Comparison of ENCODE assay signal across 23 cellular contexts in the genomic region with DNA sequence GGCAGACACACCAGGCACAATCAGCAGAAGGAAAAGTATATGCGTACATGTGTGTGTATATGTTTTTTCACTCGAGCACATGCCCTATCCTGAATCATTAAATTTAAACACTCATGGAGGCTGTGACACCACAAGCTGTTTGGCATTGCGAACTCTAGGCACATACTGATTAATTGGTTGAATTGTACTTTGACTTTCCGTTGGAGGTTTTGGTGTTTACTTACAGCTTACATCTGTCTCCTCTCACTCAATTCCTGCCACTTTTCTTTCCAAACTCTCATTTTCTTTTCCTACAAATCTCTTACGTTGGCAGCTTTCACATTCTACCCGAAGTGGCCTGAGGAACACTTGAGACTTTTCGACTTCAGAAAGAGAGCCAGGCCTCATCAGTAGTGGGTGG.
"Had no signal": no experiment of that assay in that cellular context is flagged by ENCODE, and none has a peak within 500 bp of the region (broad histone marks: within the 10 kb centered on the region; RNA-seq: fewer than 3 reads in every experiment).

No MANE protein-coding gene starts in this region.

- H3K27me3 ChIP-seq: colonic mucosa, esophagus muscularis mucosa, foreskin keratinocyte, gastroesophageal sphincter, heart left ventricle, hepatocyte, left lung had no signal

- H3K4me3 ChIP-seq: colonic mucosa, esophagus muscularis mucosa, gastroesophageal sphincter, heart left ventricle, hepatocyte, left lung, lower lobe of right lung, mucosa of descending colon had no signal

- DNase-seq: colonic mucosa; cortex of kidney; effector CD8-positive, alpha-beta T cell; effector memory CD8-positive, alpha-beta T cell; foreskin keratinocyte; heart left ventricle; hypothalamus; immature natural killer cell; islet precursor cell; kidney; kidney glomerular epithelial cell; left colon; left lung; left ventricle myocardium superior; lower lobe of right lung; mesenchymal stem cell; mucosa of descending colon; naive B cell had no signal

- H3K9me3 ChIP-seq: colonic mucosa, esophagus muscularis mucosa, gastroesophageal sphincter, lower lobe of right lung, mucosa of descending colon had no signal

- H3K27ac Mint-ChIP-seq: dendritic cell treated with granulocyte-macrophage colony-stimulating factor and Interleukin-4, amounts not matched to agents 40 ng/mL and 50 ng/mL, for 4 days; effector memory CD8-positive, alpha-beta T cell; immature natural killer cell; mesothelial cell of epicardium; naive B cell had no signal

- H3K4me3 Mint-ChIP-seq: dendritic cell treated with granulocyte-macrophage colony-stimulating factor and Interleukin-4, amounts not matched to agents 40 ng/mL and 50 ng/mL, for 4 days; effector memory CD8-positive, alpha-beta T cell; mesothelial cell of epicardium; naive B cell had no signal

- H3K36me3 Mint-ChIP-seq: immature natural killer cell, mesothelial cell of epicardium, naive B cell had no signal

- ATAC-seq: effector memory CD8-positive, alpha-beta T cell; foreskin keratinocyte; gastroesophageal sphincter; heart left ventricle; left colon; left lung; left ventricle myocardium superior; lower lobe of right lung; mucosa of descending colon had no signal

- H3K27ac ChIP-seq: colonic mucosa, esophagus muscularis mucosa, foreskin keratinocyte, gastroesophageal sphincter, heart left ventricle, hepatocyte, left lung, lower lobe of right lung had no signal

- H3K36me3 ChIP-seq: colonic mucosa, esophagus muscularis mucosa, gastroesophageal sphincter, heart left ventricle, left lung, lower lobe of right lung had no signal

- H3K4me1 ChIP-seq: colonic mucosa, esophagus muscularis mucosa, foreskin keratinocyte, gastroesophageal sphincter, heart left ventricle, left lung, lower lobe of right lung had no signal

- H3K27me3 Mint-ChIP-seq: effector memory CD8-positive, alpha-beta T cell; naive B cell had no signal

- H3K4me1 Mint-ChIP-seq: immature natural killer cell, mesothelial cell of epicardium, naive B cell had no signal
